ENCODE assay signal across 16 cellular contexts in the genomic region with DNA sequence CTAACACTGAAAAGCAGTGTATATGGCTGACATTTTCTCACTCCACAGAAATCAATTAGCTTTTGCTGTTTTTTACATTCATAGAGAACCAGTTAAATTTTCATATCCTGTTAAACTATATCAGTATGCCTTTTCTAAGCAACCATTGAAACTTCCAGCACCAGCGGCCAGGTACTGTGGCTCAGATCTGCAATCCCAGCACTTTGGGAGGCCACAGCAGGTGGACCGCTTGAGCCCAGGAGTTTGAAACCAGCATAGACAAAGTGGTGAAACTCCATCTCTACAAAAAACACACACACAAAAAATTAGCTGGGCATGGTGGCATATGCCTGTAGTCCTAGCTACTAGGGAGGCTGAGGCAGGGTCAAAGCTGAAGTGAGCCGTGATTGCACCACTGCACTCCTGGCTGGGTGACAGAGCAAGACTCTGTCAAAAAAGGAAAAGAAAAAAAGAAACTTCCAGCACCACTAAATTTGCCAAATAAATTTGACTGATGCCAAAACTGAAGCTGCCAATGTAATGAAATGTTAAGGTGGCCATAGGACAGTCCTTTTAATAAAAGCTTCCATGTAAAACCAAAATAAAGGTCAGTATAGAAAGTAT. TPM values are rescaled to one million over a fixed set of nuclear protein-coding genes. Genes with fewer than 3 reads are reported as not detected.
DNase-seq lines count a peak whose midpoint lies in the region; ATAC-seq and TF ChIP-seq lines count a peak whose summit lies in the region.
"Had no signal": no experiment of that assay in that cellular context is flagged by ENCODE, and none has a peak within 500 bp of the region (broad histone marks: within the 10 kb centered on the region; RNA-seq: fewer than 3 reads in every experiment).

No MANE protein-coding gene starts in this region.

- TF ChIP-seq CTCF in DOHH2 (IDR thresholded peaks at IDR 0.05; ENCODE audit: low read depth, low read length, poor library complexity, severe bottlenecking): no peak

- H3K27me3 Mint-ChIP-seq in central memory CD8-positive, alpha-beta T cell: no peaks in the 10 kb centered on the region
- no peaks in the 10 kb centered on the region for H3K27me3 Mint-ChIP-seq in naive thymus-derived CD8-positive, alpha-beta T cell

- no peak for ATAC-seq in central memory CD8-positive, alpha-beta T cell (replicated peaks; ENCODE audit: extremely low read depth, poor library complexity, severe bottlenecking)
- no peak for ATAC-seq in naive thymus-derived CD8-positive, alpha-beta T cell
- ATAC-seq in HG02938 (IDR thresholded peaks at IDR 0.05; ENCODE audit: unreplicated experiment) (no peak), HG02678 (IDR thresholded peaks at IDR 0.05; ENCODE audit: unreplicated experiment) (no peak)
- ATAC-seq: WTC11 had no signal

- no peak overlapping the region for H3K27ac ChIP-seq in DOHH2 (ENCODE audit: low read depth, low read length)
- H3K27ac ChIP-seq: C4-2B, testis had no signal

- H3K36me3 ChIP-seq in DOHH2 (ENCODE audit: control insufficient read depth, low read length): peaks cover 71% of the 10 kb centered on the region

- H3K79me2 ChIP-seq in DOHH2 (ENCODE audit: control insufficient read depth, low read length): peaks cover 33% of the 10 kb centered on the region

- H3K4me2 ChIP-seq in DOHH2 (ENCODE audit: low read length): peak overlapping the region; percentile 38

- H3K4me3 Mint-ChIP-seq in central memory CD8-positive, alpha-beta T cell: peak overlapping the region; percentile 20
- peak overlapping the region in 8 of 10 donors; percentile 11 to 50 (median 22) for H3K4me3 Mint-ChIP-seq in naive thymus-derived CD8-positive, alpha-beta T cell
- H3K4me3 Mint-ChIP-seq: WTC11 had no signal

- H4K20me1 ChIP-seq in DOHH2 (ENCODE audit: control insufficient read depth, insufficient read depth, low read depth, low read length): peaks cover 6% of the 10 kb centered on the region; the same call in 1 of the 2 replicates

- H3K4me3 ChIP-seq in DOHH2 (ENCODE audit: low read length): no peak overlapping the region
- H3K4me3 ChIP-seq: testis had no signal

- no peaks in the 10 kb centered on the region for H3K9me3 ChIP-seq in DOHH2 (ENCODE audit: control insufficient read depth, insufficient read depth, low read length)
- H3K9me3 ChIP-seq: testis had no signal

- POLR2A ChIA-PET in naive thymus-derived CD8-positive, alpha-beta T cell (lab: Charles Lee): interaction anchor here (0.6 to 1.6 kb wide), 3 partner anchors 106 to 145 kb away, joined by 3 read pairs; partner anchors contain the start of gene WDR33

- peaks cover 35% of the 10 kb centered on the region for H3K36me3 Mint-ChIP-seq in central memory CD8-positive, alpha-beta T cell (ENCODE audit: insufficient read depth)
- peaks cover 10 to 51% (median 26%) of the 10 kb centered on the region in 3 donors for H3K36me3 Mint-ChIP-seq in naive thymus-derived CD8-positive, alpha-beta T cell

- H3K27ac Mint-ChIP-seq in central memory CD8-positive, alpha-beta T cell (ENCODE audit: low read depth): peak overlapping the region; percentile 41
- H3K27ac Mint-ChIP-seq in naive thymus-derived CD8-positive, alpha-beta T cell: peak overlapping the region in 5 of 10 donors; percentile 18 to 61 (median 37)

- H3K9me2 ChIP-seq in DOHH2 (replicated peaks; ENCODE audit: control insufficient read depth, low read length): no peaks in the 10 kb centered on the region

- DNase-seq in CD1c-positive myeloid dendritic cell (ENCODE audit: extremely low spot score): peak; percentile 7
- DNase-seq in central memory CD8-positive, alpha-beta T cell (ENCODE audit: low spot score in 2 of 2): no peak
- no peak for DNase-seq in naive thymus-derived CD8-positive, alpha-beta T cell
- no peak for DNase-seq in NCI-H2029 treated with DMSO at 0.1 percent for 48 hours (lab: John Stamatoyannopoulos, UW)
- DNase-seq: activated CD8-positive, alpha-beta memory T cell treated with anti-CD3 and anti-CD28 coated beads, Interleukin-2, amount 50 U/mL, for 48 hours; NCI-H187 treated with DMSO at 0.1 percent for 48 hours; NCI-H526 treated with DMSO at 0.1 percent for 48 hours; stimulated activated CD4-positive, alpha-beta T cell treated with anti-CD3 and anti-CD28 coated beads, Interleukin-1b, Interleukin-23, amount 100 ng/mL, for 48 hours; testis had no signal

- H3K4me1 Mint-ChIP-seq in central memory CD8-positive, alpha-beta T cell: peaks cover 29% of the 10 kb centered on the region
- peaks cover 20 to 51% (median 41%) of the 10 kb centered on the region in 4 donors for H3K4me1 Mint-ChIP-seq in naive thymus-derived CD8-positive, alpha-beta T cell

- H3F3A ChIP-seq in DOHH2 (ENCODE audit: control insufficient read depth, insufficient read depth): peaks cover 26% of the 10 kb centered on the region

- peaks cover 35% of the 10 kb centered on the region for H3K4me1 ChIP-seq in DOHH2 (ENCODE audit: control insufficient read depth, low read length)

- no peaks in the 10 kb centered on the region for H3K27me3 ChIP-seq in DOHH2 (ENCODE audit: control insufficient read depth, low read length)
- H3K27me3 ChIP-seq: testis had no signal

- H3K9me3 Mint-ChIP-seq in central memory CD8-positive, alpha-beta T cell: no peaks in the 10 kb centered on the region
- H3K9me3 Mint-ChIP-seq in naive thymus-derived CD8-positive, alpha-beta T cell: no peaks in the 10 kb centered on the region
- H3K9me3 Mint-ChIP-seq: WTC11 had no signal

RNA-seq across cellular contexts. Expression of gene SFT2D3, which starts 3.4 kb away (rescaled TPM):
- total RNA-seq in naive thymus-derived CD8-positive, alpha-beta T cell: 10 to 100 TPM; 16.5 to 16.9 TPM
- polyA plus RNA-seq in naive thymus-derived CD8-positive, alpha-beta T cell: 1 to 10 TPM; 1.7 to 4.4 (median 2.4) TPM

RNA-seq across cellular contexts. Expression of gene LIMS2, which starts 29.4 kb away (rescaled TPM):
- total RNA-seq in naive thymus-derived CD8-positive, alpha-beta T cell: 10 to 100 TPM; 10.1 to 11.8 TPM
- polyA plus RNA-seq in naive thymus-derived CD8-positive, alpha-beta T cell: 10 to 100 TPM in 1 of 3 donors, 1 to 10 TPM in 2; 3.4 to 12.5 (median 5.8) TPM
- total RNA-seq: MCF 10A had no signal

RNA-seq across cellular contexts. Expression of gene GPR17, which starts 58.8 kb away (rescaled TPM):
- not detected for total RNA-seq in naive thymus-derived CD8-positive, alpha-beta T cell
- not detected for polyA plus RNA-seq in naive thymus-derived CD8-positive, alpha-beta T cell
- total RNA-seq: HT1080, MCF 10A, WTC11 had no signal
